Comparison of ENCODE assay signal across 16 cellular contexts in genomic region chr3:178880274-178880673, GRCh38.
DNase-seq lines count a peak whose midpoint lies in the region; TF ChIP-seq lines count a peak whose summit lies in the region.
"Had no signal": no experiment of that assay in that cellular context is flagged by ENCODE, and none has a peak within 500 bp of the region (broad histone marks: within the 10 kb centered on the region; RNA-seq: fewer than 3 reads in every experiment).

No MANE protein-coding gene starts in this region.

- H3K27ac Mint-ChIP-seq in glutamatergic neuron (ENCODE audit: unreplicated experiment) = no peak overlapping the region
- H3K27ac Mint-ChIP-seq: IgD-negative memory B cell had no signal

- H3K4me3 ChIP-seq in HUES48 (ENCODE audit: low read depth, low read length) = peak overlapping the region; percentile 18; the same call in 1 of the 2 replicates
- H3K4me3 ChIP-seq: GM23248, SK-N-MC had no signal

- TF ChIP-seq CTCF in glutamatergic neuron (IDR thresholded peaks at IDR 0.05; ENCODE audit: partially characterized antibody, unreplicated experiment) = no peak

- no peaks in the 10 kb centered on the region for H3K27me3 Mint-ChIP-seq in glutamatergic neuron (ENCODE audit: unreplicated experiment)
- H3K27me3 Mint-ChIP-seq: IgD-negative memory B cell had no signal

- peak overlapping the region; percentile 23 for H3K27ac ChIP-seq in HUES48 (ENCODE audit: low read depth, low read length)
- H3K27ac ChIP-seq: GM23248, KMS-11, SK-N-MC had no signal

- H3K9ac ChIP-seq in HUES48 (ENCODE audit: low read depth, low read length) = peak overlapping the region; percentile 16; the same call in 1 of the 2 replicates
- H3K9ac ChIP-seq: GM23248, KMS-11 had no signal

- no peak overlapping the region for H3K4me3 Mint-ChIP-seq in glutamatergic neuron (ENCODE audit: unreplicated experiment)
- H3K4me3 Mint-ChIP-seq: IgD-negative memory B cell had no signal

- DNase-seq in NCI-H774 (lab: John Stamatoyannopoulos, UW) (peak; percentile 20), iPS DF 19.7 (ENCODE audit: low read depth, low spot score) (peak; percentile 50), glutamatergic neuron (no peak), NCI-H1092 treated with DMSO at 0.1 percent for 48 hours (lab: John Stamatoyannopoulos, UW) (no peak), NCI-H1694 (lab: John Stamatoyannopoulos, UW) (no peak)
- no peak for DNase-seq in stimulated activated CD4-positive, alpha-beta T cell treated with anti-CD3 and anti-CD28 coated beads, Interleukin-2, amount 100 ng/mL, for 48 hours
- DNase-seq: Calu3, GM23248, MM.1S, NCI-H1930, NCI-H2107, SIG-M5 had no signal

- no peaks in the 10 kb centered on the region for H3K9me3 Mint-ChIP-seq in glutamatergic neuron (ENCODE audit: unreplicated experiment)

- H3K9me3 ChIP-seq in HUES48 (ENCODE audit: control insufficient read depth, insufficient read depth, low read length) = no peaks in the 10 kb centered on the region

- peaks cover 31% of the 10 kb centered on the region for H3K4me1 ChIP-seq in HUES48 (ENCODE audit: control insufficient read depth, insufficient read depth, low read length)

- no peaks in the 10 kb centered on the region for H3K27me3 ChIP-seq in HUES48 (ENCODE audit: control insufficient read depth, insufficient read depth, low read length)

- H3K4me1 Mint-ChIP-seq in glutamatergic neuron (ENCODE audit: low read depth, unreplicated experiment) = no peaks in the 10 kb centered on the region
- H3K4me1 Mint-ChIP-seq: IgD-negative memory B cell had no signal

- H3K36me3 ChIP-seq in HUES48 (ENCODE audit: control insufficient read depth, insufficient read depth, low read length) = no peaks in the 10 kb centered on the region

- H3K36me3 Mint-ChIP-seq in glutamatergic neuron (ENCODE audit: unreplicated experiment) = no peaks in the 10 kb centered on the region
- H3K36me3 Mint-ChIP-seq: IgD-negative memory B cell had no signal

Comparison
In these comparisons a context has a peak if more than half of its experiments do, and no peak if none do; other contexts are left out.
1. DNase-seq: peak in NCI-H774 (single experiment) and iPS DF 19.7 (single experiment); none in stimulated activated CD4-positive, alpha-beta T cell treated with anti-CD3 and anti-CD28 coated beads, Interleukin-2, amount 100 ng/mL, for 48 hours (0 of 2), glutamatergic neuron (single experiment), NCI-H1092 treated with DMSO at 0.1 percent for 48 hours (single experiment) and NCI-H1694 (single experiment).